1 cellular context compared by ENCODE assay signal in the genomic region with DNA sequence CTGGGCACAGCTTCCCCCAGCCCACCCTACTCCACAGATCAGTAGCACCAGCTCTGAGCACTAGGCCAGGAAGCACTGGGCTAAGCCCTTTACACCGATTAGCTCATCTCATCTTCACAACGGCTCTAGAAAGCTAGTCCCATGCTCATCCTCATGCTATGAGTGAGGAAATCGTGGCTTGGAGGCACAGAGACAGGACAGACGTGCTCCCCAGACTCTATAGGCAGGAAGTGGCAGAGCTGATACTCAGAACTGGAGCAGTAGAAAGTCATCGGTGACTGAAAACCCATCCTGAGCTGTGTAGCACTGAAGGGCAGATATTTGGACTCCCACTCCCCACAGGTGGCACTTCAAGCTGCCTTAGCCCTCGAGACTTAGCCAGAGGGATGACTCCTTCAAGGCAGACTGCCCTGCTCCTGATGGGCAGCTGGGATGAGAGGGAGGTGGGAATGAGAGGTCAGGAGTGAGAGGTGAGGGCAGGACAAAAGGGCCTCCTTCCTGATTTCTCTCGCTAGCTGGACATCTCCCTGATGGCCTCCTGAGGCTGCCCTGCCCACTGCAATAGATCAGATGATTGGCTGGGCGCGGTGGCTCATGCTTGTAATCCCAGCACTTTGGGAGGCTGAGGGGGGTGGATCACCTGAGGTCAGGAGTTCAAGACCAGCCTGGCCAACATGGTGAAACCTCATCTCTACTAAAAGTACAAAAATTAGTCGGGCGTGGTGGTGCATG.
TF ChIP-seq lines count a peak whose summit lies in the region.

No MANE protein-coding gene starts in this region.

TF ChIP-seq in HepG2, 621 proteins besides CTCF, POLR2A, EP300 and RAD21:
- TF ChIP-seq NBN (conservative IDR thresholded peaks at IDR 0.05) (no peak), ZNF567 (CRISPR knock-in tag; IDR thresholded peaks at IDR 0.05; ENCODE audit: borderline replicate concordance) (no peak), ZBTB3 (CRISPR knock-in tag; IDR thresholded peaks at IDR 0.05; ENCODE audit: borderline replicate concordance, low read depth) (no peak), SP2 (CRISPR knock-in tag; IDR thresholded peaks at IDR 0.05) (no peak), CEBPG (CRISPR knock-in tag; IDR thresholded peaks at IDR 0.05) (no peak), MXI1 (IDR thresholded peaks at IDR 0.05; ENCODE audit: borderline replicate concordance, low read depth, low read length) (no peak), NPAS2 (CRISPR knock-in tag; IDR thresholded peaks at IDR 0.05; ENCODE audit: borderline replicate concordance) (no peak), ZNF143 (CRISPR knock-in tag; IDR thresholded peaks at IDR 0.05) (no peak), ESRRA (CRISPR knock-in tag; IDR thresholded peaks at IDR 0.05; ENCODE audit: low read depth) (no peak), REL (CRISPR knock-in tag; conservative IDR thresholded peaks at IDR 0.05) (no peak), RXRB (CRISPR knock-in tag; IDR thresholded peaks at IDR 0.05; ENCODE audit: borderline replicate concordance) (no peak), RBAK (CRISPR knock-in tag; IDR thresholded peaks at IDR 0.05) (no peak)
- TF ChIP-seq, protein P1, sequence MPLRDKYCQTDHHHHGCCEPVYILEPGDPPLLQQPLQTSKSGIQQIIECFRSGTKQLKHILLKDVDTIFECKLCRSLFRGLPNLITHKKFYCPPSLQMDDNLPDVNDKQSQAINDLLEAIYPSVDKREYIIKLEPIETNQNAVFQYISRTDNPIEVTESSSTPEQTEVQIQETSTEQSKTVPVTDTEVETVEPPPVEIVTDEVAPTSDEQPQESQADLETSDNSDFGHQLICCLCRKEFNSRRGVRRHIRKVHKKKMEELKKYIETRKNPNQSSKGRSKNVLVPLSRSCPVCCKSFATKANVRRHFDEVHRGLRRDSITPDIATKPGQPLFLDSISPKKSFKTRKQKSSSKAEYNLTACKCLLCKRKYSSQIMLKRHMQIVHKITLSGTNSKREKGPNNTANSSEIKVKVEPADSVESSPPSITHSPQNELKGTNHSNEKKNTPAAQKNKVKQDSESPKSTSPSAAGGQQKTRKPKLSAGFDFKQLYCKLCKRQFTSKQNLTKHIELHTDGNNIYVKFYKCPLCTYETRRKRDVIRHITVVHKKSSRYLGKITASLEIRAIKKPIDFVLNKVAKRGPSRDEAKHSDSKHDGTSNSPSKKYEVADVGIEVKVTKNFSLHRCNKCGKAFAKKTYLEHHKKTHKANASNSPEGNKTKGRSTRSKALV (CRISPR knock-in tag; IDR thresholded peaks at IDR 0.05), result no peak
- TF ChIP-seq, protein P2, sequence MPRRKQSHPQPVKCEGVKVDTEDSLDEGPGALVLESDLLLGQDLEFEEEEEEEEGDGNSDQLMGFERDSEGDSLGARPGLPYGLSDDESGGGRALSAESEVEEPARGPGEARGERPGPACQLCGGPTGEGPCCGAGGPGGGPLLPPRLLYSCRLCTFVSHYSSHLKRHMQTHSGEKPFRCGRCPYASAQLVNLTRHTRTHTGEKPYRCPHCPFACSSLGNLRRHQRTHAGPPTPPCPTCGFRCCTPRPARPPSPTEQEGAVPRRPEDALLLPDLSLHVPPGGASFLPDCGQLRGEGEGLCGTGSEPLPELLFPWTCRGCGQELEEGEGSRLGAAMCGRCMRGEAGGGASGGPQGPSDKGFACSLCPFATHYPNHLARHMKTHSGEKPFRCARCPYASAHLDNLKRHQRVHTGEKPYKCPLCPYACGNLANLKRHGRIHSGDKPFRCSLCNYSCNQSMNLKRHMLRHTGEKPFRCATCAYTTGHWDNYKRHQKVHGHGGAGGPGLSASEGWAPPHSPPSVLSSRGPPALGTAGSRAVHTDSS (CRISPR knock-in tag; conservative IDR thresholded peaks at IDR 0.05), result no peak
- TF ChIP-seq, protein P3, sequence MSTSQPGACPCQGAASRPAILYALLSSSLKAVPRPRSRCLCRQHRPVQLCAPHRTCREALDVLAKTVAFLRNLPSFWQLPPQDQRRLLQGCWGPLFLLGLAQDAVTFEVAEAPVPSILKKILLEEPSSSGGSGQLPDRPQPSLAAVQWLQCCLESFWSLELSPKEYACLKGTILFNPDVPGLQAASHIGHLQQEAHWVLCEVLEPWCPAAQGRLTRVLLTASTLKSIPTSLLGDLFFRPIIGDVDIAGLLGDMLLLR (CRISPR knock-in tag; IDR thresholded peaks at IDR 0.05), result no peak
- TF ChIP-seq, protein P4, sequence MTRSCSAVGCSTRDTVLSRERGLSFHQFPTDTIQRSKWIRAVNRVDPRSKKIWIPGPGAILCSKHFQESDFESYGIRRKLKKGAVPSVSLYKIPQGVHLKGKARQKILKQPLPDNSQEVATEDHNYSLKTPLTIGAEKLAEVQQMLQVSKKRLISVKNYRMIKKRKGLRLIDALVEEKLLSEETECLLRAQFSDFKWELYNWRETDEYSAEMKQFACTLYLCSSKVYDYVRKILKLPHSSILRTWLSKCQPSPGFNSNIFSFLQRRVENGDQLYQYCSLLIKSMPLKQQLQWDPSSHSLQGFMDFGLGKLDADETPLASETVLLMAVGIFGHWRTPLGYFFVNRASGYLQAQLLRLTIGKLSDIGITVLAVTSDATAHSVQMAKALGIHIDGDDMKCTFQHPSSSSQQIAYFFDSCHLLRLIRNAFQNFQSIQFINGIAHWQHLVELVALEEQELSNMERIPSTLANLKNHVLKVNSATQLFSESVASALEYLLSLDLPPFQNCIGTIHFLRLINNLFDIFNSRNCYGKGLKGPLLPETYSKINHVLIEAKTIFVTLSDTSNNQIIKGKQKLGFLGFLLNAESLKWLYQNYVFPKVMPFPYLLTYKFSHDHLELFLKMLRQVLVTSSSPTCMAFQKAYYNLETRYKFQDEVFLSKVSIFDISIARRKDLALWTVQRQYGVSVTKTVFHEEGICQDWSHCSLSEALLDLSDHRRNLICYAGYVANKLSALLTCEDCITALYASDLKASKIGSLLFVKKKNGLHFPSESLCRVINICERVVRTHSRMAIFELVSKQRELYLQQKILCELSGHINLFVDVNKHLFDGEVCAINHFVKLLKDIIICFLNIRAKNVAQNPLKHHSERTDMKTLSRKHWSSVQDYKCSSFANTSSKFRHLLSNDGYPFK (CRISPR knock-in tag; IDR thresholded peaks at IDR 0.05; ENCODE audit: borderline replicate concordance), result no peak
- TF ChIP-seq, protein P5, sequence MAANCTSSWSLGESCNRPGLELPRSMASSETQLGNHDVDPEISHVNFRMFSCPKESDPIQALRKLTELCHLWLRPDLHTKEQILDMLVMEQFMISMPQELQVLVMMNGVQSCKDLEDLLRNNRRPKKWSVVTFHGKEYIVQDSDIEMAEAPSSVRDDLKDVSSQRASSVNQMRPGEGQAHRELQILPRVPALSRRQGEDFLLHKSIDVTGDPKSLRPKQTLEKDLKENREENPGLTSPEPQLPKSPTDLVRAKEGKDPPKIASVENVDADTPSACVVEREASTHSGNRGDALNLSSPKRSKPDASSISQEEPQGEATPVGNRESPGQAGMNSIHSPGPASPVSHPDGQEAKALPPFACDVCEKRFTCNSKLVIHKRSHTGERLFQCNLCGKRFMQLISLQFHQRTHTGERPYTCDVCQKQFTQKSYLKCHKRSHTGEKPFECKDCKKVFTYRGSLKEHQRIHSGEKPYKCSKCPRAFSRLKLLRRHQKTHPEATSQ (CRISPR knock-in tag; IDR thresholded peaks at IDR 0.05; ENCODE audit: borderline replicate concordance), result no peak
